9 cellular contexts compared by ENCODE assay signal in genomic region chr9:4235951-4236804, GRCh38.
DNase-seq lines count a peak whose midpoint lies in the region; ATAC-seq and TF ChIP-seq lines count a peak whose summit lies in the region.
"Had no signal": no experiment of that assay in that cellular context is flagged by ENCODE, and none has a peak within 500 bp of the region (broad histone marks: within the 10 kb centered on the region; RNA-seq: fewer than 3 reads in every experiment).

No MANE protein-coding gene starts in this region.

- no peak for TF ChIP-seq POLR2A in HCT116 (IDR thresholded peaks at IDR 0.05; ENCODE audit: borderline replicate concordance, extremely low read depth, insufficient read depth, insufficient read length)

- ATAC-seq in HCT116, result peak; percentile 59; the same call in 1 of the 2 replicates
- peak; percentile 68 for ATAC-seq in stimulated activated naive CD8-positive, alpha-beta T cell treated with anti-CD3 and anti-CD28 coated beads, Interleukin-15, amount 100 ng/mL, for 72 hours
- ATAC-seq in stimulated activated naive B cell treated with anti-CD40 and anti-IgM and Interleukin-4, amounts not matched to agents 10 μg/mL and 1 μg/mL and 100 μg/mL, for 72 hours (replicated peaks), result no peak
- ATAC-seq: gastrocnemius medialis had no signal

- DNase-seq in HCT116 (ENCODE audit: low read depth, low spot score) (peak; percentile 40), hepatocyte (ENCODE audit: low spot score) (peak; percentile 56), immature natural killer cell (no peak), mesenteric fat pad (ENCODE audit: low spot score) (no peak)
- no peak for DNase-seq in stimulated activated naive CD8-positive, alpha-beta T cell treated with anti-CD3 and anti-CD28 coated beads, Interleukin-15, amount 100 ng/mL, for 72 hours
- no peak for DNase-seq in stimulated activated naive B cell treated with anti-CD40 and anti-IgM and Interleukin-4, amounts not matched to agents 10 μg/mL and 1 μg/mL and 100 μg/mL, for 72 hours
- no peak for DNase-seq in effector CD8-positive, alpha-beta T cell (lab: John Stamatoyannopoulos, UW)
- DNase-seq: gastrocnemius medialis had no signal

- 19% methylated on average over 5 of the region's 5 CpGs for WGBS in hepatocyte (ENCODE audit: low lambda C conversion rate, missing lambda C conversion rate)

- H4K20me1 ChIP-seq in HCT116 (ENCODE audit: insufficient read depth), result no peaks in the 10 kb centered on the region
- H4K20me1 ChIP-seq in hepatocyte (ENCODE audit: insufficient read depth, poor library complexity, severe bottlenecking), result no peaks in the 10 kb centered on the region

- H3K4me2 ChIP-seq in HCT116 (ENCODE audit: low read length), result peak overlapping the region; percentile 60
- peak overlapping the region; percentile 67 for H3K4me2 ChIP-seq in hepatocyte

- BruUV-seq in HCT116 (replicated peaks; lab: Mats Ljungman, UMichigan), result no TSS peak

- H2AFZ ChIP-seq in HCT116 (ENCODE audit: low read depth, low read length, poor library complexity, severe bottlenecking) (peak overlapping the region; percentile 66), hepatocyte (peak overlapping the region; percentile 20)

- H3K27ac Mint-ChIP-seq in stimulated activated naive CD8-positive, alpha-beta T cell treated with anti-CD3 and anti-CD28 coated beads, Interleukin-15, amount 100 ng/mL, for 72 hours, result peak overlapping the region; percentile 96
- no peak overlapping the region for H3K27ac Mint-ChIP-seq in stimulated activated naive B cell treated with anti-CD40 and anti-IgM and Interleukin-4, amounts not matched to agents 10 μg/mL and 1 μg/mL and 100 μg/mL, for 72 hours
- no peak overlapping the region for H3K27ac Mint-ChIP-seq in immature natural killer cell

- TF ChIP-seq CTCF in HCT116 (IDR thresholded peaks at IDR 0.05 in 2 of 3, conservative IDR thresholded peaks at IDR 0.05 in 1 of 3; ENCODE audit: borderline replicate concordance in 1 of 3, insufficient read depth in 1 of 3, low read depth in 2 of 3, low read length in 2 of 3) (no peak), VCaP (conservative IDR thresholded peaks at IDR 0.05) (no peak), hepatocyte (IDR thresholded peaks at IDR 0.05; ENCODE audit: poor library complexity) (no peak)

- H3K9me3 Mint-ChIP-seq in stimulated activated naive CD8-positive, alpha-beta T cell treated with anti-CD3 and anti-CD28 coated beads, Interleukin-15, amount 100 ng/mL, for 72 hours, result peaks cover 0 to 7% of the 10 kb centered on the region in 2 donors
- peaks cover 6 to 7% of the 10 kb centered on the region in 2 donors for H3K9me3 Mint-ChIP-seq in stimulated activated naive B cell treated with anti-CD40 and anti-IgM and Interleukin-4, amounts not matched to agents 10 μg/mL and 1 μg/mL and 100 μg/mL, for 72 hours
- peaks cover 0 to 5% (median under 1%) of the 10 kb centered on the region in 6 donors for H3K9me3 Mint-ChIP-seq in immature natural killer cell

- H3K36me3 ChIP-seq in HCT116 (ENCODE audit: control insufficient read depth in 1 of 2, insufficient read depth in 2 of 2, low read length in 2 of 2) (no peaks in the 10 kb centered on the region), hepatocyte (replicated peaks; ENCODE audit: insufficient read depth, low read depth) (no peaks in the 10 kb centered on the region)
- H3K36me3 ChIP-seq: gastrocnemius medialis had no signal

- no peaks in the 10 kb centered on the region for H3K36me3 Mint-ChIP-seq in stimulated activated naive B cell treated with anti-CD40 and anti-IgM and Interleukin-4, amounts not matched to agents 10 μg/mL and 1 μg/mL and 100 μg/mL, for 72 hours
- no peaks in the 10 kb centered on the region for H3K36me3 Mint-ChIP-seq in immature natural killer cell

- H3K9me3 ChIP-seq in HCT116 (ENCODE audit: control insufficient read depth in 1 of 2, insufficient read depth in 1 of 2, low read depth in 1 of 2, low read length in 2 of 2), result no peaks in the 10 kb centered on the region
- no peaks in the 10 kb centered on the region for H3K9me3 ChIP-seq in hepatocyte (ENCODE audit: low read depth)
- H3K9me3 ChIP-seq: gastrocnemius medialis had no signal

- H3K4me1 Mint-ChIP-seq in stimulated activated naive CD8-positive, alpha-beta T cell treated with anti-CD3 and anti-CD28 coated beads, Interleukin-15, amount 100 ng/mL, for 72 hours, result peaks cover 32% of the 10 kb centered on the region
- H3K4me1 Mint-ChIP-seq in stimulated activated naive B cell treated with anti-CD40 and anti-IgM and Interleukin-4, amounts not matched to agents 10 μg/mL and 1 μg/mL and 100 μg/mL, for 72 hours, result peaks cover 0 to 11% of the 10 kb centered on the region in 2 donors
- peaks cover 0 to 13% of the 10 kb centered on the region in 2 donors for H3K4me1 Mint-ChIP-seq in immature natural killer cell

- H3K9me2 ChIP-seq in HCT116 (ENCODE audit: insufficient read depth), result no peaks in the 10 kb centered on the region
- no peaks in the 10 kb centered on the region for H3K9me2 ChIP-seq in hepatocyte (replicated peaks; ENCODE audit: insufficient read depth)

- intact Hi-C loops in HCT116 (cut with micrococcal nuclease), result no loop called here

- H3K27me3 ChIP-seq in HCT116 (ENCODE audit: insufficient read depth, low read length), result no peaks in the 10 kb centered on the region
- no peaks in the 10 kb centered on the region for H3K27me3 ChIP-seq in hepatocyte
- H3K27me3 ChIP-seq: gastrocnemius medialis had no signal

- H3K4me3 Mint-ChIP-seq in stimulated activated naive CD8-positive, alpha-beta T cell treated with anti-CD3 and anti-CD28 coated beads, Interleukin-15, amount 100 ng/mL, for 72 hours, result peak overlapping the region; percentile 62 to 77
- no peak overlapping the region for H3K4me3 Mint-ChIP-seq in stimulated activated naive B cell treated with anti-CD40 and anti-IgM and Interleukin-4, amounts not matched to agents 10 μg/mL and 1 μg/mL and 100 μg/mL, for 72 hours
- H3K4me3 Mint-ChIP-seq in immature natural killer cell, result no peak overlapping the region

- RAD21 ChIA-PET in HCT116 (lab: Charles Lee; ENCODE audit: low non-redundant PET in 1 of 2, low total read pairs in 2 of 2, uncharacterized antibody in 2 of 2, unreplicated experiment in 2 of 2), result no interaction called here

- H3K79me2 ChIP-seq in HCT116 (ENCODE audit: insufficient read depth, low read length) (no peaks in the 10 kb centered on the region), hepatocyte (peaks cover 5% of the 10 kb centered on the region)

- H3K9ac ChIP-seq in HCT116 (ENCODE audit: low read length), result peak overlapping the region; percentile 36

- POLR2A ChIA-PET in HCT116 (lab: Charles Lee), result no interaction called here

- H3K4me3 ChIP-seq in HCT116 (replicated peaks in 1 of 2; ENCODE audit: low read depth in 1 of 2, low read length in 2 of 2), result peak overlapping the region in 1 of 2 experiments; percentile 14; a peak in 1 of 4 replicates
- peak overlapping the region; percentile 1 for H3K4me3 ChIP-seq in hepatocyte
- H3K4me3 ChIP-seq: gastrocnemius medialis had no signal

- H3K27me3 Mint-ChIP-seq in stimulated activated naive CD8-positive, alpha-beta T cell treated with anti-CD3 and anti-CD28 coated beads, Interleukin-15, amount 100 ng/mL, for 72 hours, result no peaks in the 10 kb centered on the region
- no peaks in the 10 kb centered on the region for H3K27me3 Mint-ChIP-seq in stimulated activated naive B cell treated with anti-CD40 and anti-IgM and Interleukin-4, amounts not matched to agents 10 μg/mL and 1 μg/mL and 100 μg/mL, for 72 hours
- H3K27me3 Mint-ChIP-seq in immature natural killer cell (ENCODE audit: low read depth in 3 of 3), result peaks cover 2 to 7% (median 2%) of the 10 kb centered on the region in 3 donors

- H3K27ac ChIP-seq in HCT116 (ENCODE audit: low read depth, low read length) (peak overlapping the region; percentile 37; the same call in 1 of the 2 replicates), VCaP (peak overlapping the region; percentile 74), hepatocyte (peak overlapping the region; percentile 68)

- peaks cover 14 to 34% of the 10 kb centered on the region in 2 experiments for H3K4me1 ChIP-seq in HCT116 (ENCODE audit: control insufficient read depth in 1 of 2, insufficient read depth in 2 of 2, low read length in 2 of 2)
- peaks cover 6% of the 10 kb centered on the region for H3K4me1 ChIP-seq in hepatocyte (ENCODE audit: insufficient read depth)

- CTCF ChIA-PET in HCT116 (lab: Charles Lee), result interaction anchor here (0.6 kb wide), 1 partner anchor 159 kb away, joined by 3 read pairs; no protein-coding TSS in a partner anchor

- no peak for TF ChIP-seq RAD21 in HCT116 (IDR thresholded peaks at IDR 0.05; ENCODE audit: low read depth)

TF ChIP-seq in HCT116, 20 proteins besides CTCF, POLR2A, EP300 and RAD21:
- TF ChIP-seq SP1 (IDR thresholded peaks at IDR 0.05; ENCODE audit: low read depth) (0 out of 2 replicates have a peak, but pooled peaks have one; percentile 8), EZH2phosphoT487 (IDR thresholded peaks at IDR 0.05; ENCODE audit: borderline replicate concordance) (no peak)
- TF ChIP-seq, protein P1, sequence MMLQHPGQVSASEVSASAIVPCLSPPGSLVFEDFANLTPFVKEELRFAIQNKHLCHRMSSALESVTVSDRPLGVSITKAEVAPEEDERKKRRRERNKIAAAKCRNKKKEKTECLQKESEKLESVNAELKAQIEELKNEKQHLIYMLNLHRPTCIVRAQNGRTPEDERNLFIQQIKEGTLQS (IDR thresholded peaks at IDR 0.05), result no peak

Comparison
In these comparisons a context has a peak if more than half of its experiments do, and no peak if none do; other contexts are left out.
1. ATAC-seq: peak in HCT116 (single experiment) and stimulated activated naive CD8-positive, alpha-beta T cell treated with anti-CD3 and anti-CD28 coated beads, Interleukin-15, amount 100 ng/mL, for 72 hours (single experiment); none in stimulated activated naive B cell treated with anti-CD40 and anti-IgM and Interleukin-4, amounts not matched to agents 10 μg/mL and 1 μg/mL and 100 μg/mL, for 72 hours (0 of 2).
2. DNase-seq: peak in HCT116 (single experiment) and hepatocyte (single experiment); none in stimulated activated naive CD8-positive, alpha-beta T cell treated with anti-CD3 and anti-CD28 coated beads, Interleukin-15, amount 100 ng/mL, for 72 hours (0 of 2), stimulated activated naive B cell treated with anti-CD40 and anti-IgM and Interleukin-4, amounts not matched to agents 10 μg/mL and 1 μg/mL and 100 μg/mL, for 72 hours (single experiment), immature natural killer cell (0 of 3), mesenteric fat pad (single experiment) and effector CD8-positive, alpha-beta T cell (single experiment).
3. H3K27ac Mint-ChIP-seq: peak in stimulated activated naive CD8-positive, alpha-beta T cell treated with anti-CD3 and anti-CD28 coated beads, Interleukin-15, amount 100 ng/mL, for 72 hours (2 of 2); none in stimulated activated naive B cell treated with anti-CD40 and anti-IgM and Interleukin-4, amounts not matched to agents 10 μg/mL and 1 μg/mL and 100 μg/mL, for 72 hours (single experiment) and immature natural killer cell (0 of 6).
4. H3K4me3 Mint-ChIP-seq: peak in stimulated activated naive CD8-positive, alpha-beta T cell treated with anti-CD3 and anti-CD28 coated beads, Interleukin-15, amount 100 ng/mL, for 72 hours (2 of 2); none in stimulated activated naive B cell treated with anti-CD40 and anti-IgM and Interleukin-4, amounts not matched to agents 10 μg/mL and 1 μg/mL and 100 μg/mL, for 72 hours (0 of 2) and immature natural killer cell (0 of 5).
5. Peak in every context shown above with its lines, with median percentiles within 50 percentile points of each other: H3K27ac ChIP-seq.